26 cellular contexts compared by ENCODE assay signal in the genomic region with DNA sequence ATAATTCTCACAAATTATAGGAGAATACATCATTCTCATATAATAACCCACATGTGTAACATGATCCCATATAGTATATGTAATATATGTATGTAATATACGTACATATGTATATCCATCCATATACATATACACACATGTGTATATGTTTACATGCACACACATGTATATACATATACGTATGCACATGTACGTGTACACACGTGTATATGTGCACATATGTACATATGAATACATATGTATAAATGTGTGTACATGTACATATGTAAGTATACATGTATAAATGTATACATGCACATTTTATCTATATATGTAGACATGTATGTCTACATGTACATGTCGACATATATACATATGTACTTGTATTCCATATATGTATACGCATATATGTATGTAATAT.
"Had no signal": no experiment of that assay in that cellular context is flagged by ENCODE, and none has a peak within 500 bp of the region (broad histone marks: within the 10 kb centered on the region; RNA-seq: fewer than 3 reads in every experiment).

No MANE protein-coding gene starts in this region.

- ATAC-seq: effector memory CD8-positive, alpha-beta T cell; esophagus mucosa; foreskin keratinocyte; gastrocnemius medialis; gastroesophageal sphincter; heart left ventricle; heart right ventricle had no signal

- H3K27me3 ChIP-seq: colonic mucosa, esophagus muscularis mucosa, foreskin keratinocyte, gastrocnemius medialis had no signal

- H3K4me3 ChIP-seq: colonic mucosa, coronary artery, dorsolateral prefrontal cortex, esophagus muscularis mucosa, esophagus squamous epithelium, gastrocnemius medialis, gastroesophageal sphincter, heart left ventricle, heart right ventricle had no signal

- DNase-seq: colonic mucosa; cortex of kidney; dermis blood vessel endothelial cell; dorsolateral prefrontal cortex; effector CD4-positive, alpha-beta T cell; effector CD8-positive, alpha-beta T cell; effector memory CD4-positive, alpha-beta T cell; effector memory CD8-positive, alpha-beta T cell; endodermal cell; erythroblast; esophagus squamous epithelium; foreskin fibroblast; foreskin keratinocyte; foreskin melanocyte; gastrocnemius medialis; glutamatergic neuron; head of caudate nucleus; heart left ventricle; heart right ventricle had no signal

- H3K27ac ChIP-seq: coronary artery, epithelial cell of prostate, esophagus muscularis mucosa, esophagus squamous epithelium, foreskin keratinocyte, gastrocnemius medialis, gastroesophageal sphincter, heart left ventricle, heart right ventricle had no signal

- H3K4me1 ChIP-seq: colonic mucosa, esophagus muscularis mucosa, esophagus squamous epithelium, foreskin keratinocyte, gastrocnemius medialis, gastroesophageal sphincter, heart left ventricle, heart right ventricle had no signal

- H3K9me3 ChIP-seq: colonic mucosa, esophagus muscularis mucosa, esophagus squamous epithelium, gastrocnemius medialis, heart left ventricle had no signal

- FAIRE-seq: endometrium, endothelial cell of umbilical vein had no signal

- H3K36me3 ChIP-seq: colonic mucosa, esophagus muscularis mucosa, esophagus squamous epithelium, gastrocnemius medialis, gastroesophageal sphincter, heart left ventricle, heart right ventricle had no signal
